ENCODE assay signal across 26 cellular contexts in the genomic region with DNA sequence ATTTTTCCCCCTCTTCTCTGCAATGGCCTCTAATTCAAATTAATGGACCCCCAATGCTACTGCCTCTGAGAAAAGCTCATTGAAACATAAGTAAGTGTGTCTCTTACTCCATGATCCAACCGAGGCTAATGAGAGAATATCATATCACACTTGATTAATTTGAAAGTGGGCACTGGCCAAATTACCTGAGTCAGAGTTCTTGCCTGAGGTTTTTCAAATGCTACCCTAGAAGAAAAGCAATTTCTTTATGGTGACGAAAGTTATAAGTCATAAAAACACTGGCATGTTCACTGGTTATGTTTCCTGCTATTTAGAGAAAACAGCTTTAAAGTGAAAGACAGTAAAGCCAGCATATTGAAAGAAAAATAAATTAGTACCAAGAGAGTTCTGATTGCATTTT.
DNase-seq lines count a peak whose midpoint lies in the region; ATAC-seq, FAIRE-seq and TF ChIP-seq lines count a peak whose summit lies in the region.
"Had no signal": no experiment of that assay in that cellular context is flagged by ENCODE, and none has a peak within 500 bp of the region (broad histone marks: within the 10 kb centered on the region; RNA-seq: fewer than 3 reads in every experiment).

No MANE protein-coding gene starts in this region.

- H2AFZ ChIP-seq in PC-3 (ENCODE audit: low read length), result 0 out of 2 replicates have a peak overlapping the region, but pooled peaks have one; percentile 13
- H2AFZ ChIP-seq: GM23248 had no signal

- TF ChIP-seq CTCF in PC-3 (conservative IDR thresholded peaks at IDR 0.05; ENCODE audit: low read depth, low read length), result no peak
- TF ChIP-seq CTCF in astrocyte of the spinal cord (IDR thresholded peaks at IDR 0.05; ENCODE audit: low read depth, low read length), result no peak
- no peak for TF ChIP-seq CTCF in kidney epithelial cell (IDR thresholded peaks at IDR 0.05; ENCODE audit: insufficient read depth, low read length, poor library complexity, severe bottlenecking)

- intact Hi-C loops in PC-3 (cut with micrococcal nuclease), result loop anchor here (10.0 kb wide), 1 partner anchor 248 kb away; no protein-coding TSS in a partner anchor

- POLR2A ChIA-PET in PC-3 (lab: Charles Lee; ENCODE audit: unreplicated experiment), result no interaction called here

- in situ Hi-C loops in astrocyte of the spinal cord (cut with HindIII; ENCODE audit: low sequenced_read_pairs), result no loop called here

- H3K36me3 ChIP-seq in PC-3 (ENCODE audit: low read depth, low read length) (no peaks in the 10 kb centered on the region), kidney epithelial cell (ENCODE audit: control insufficient read depth, insufficient read depth, low read length) (no peaks in the 10 kb centered on the region)
- H3K36me3 ChIP-seq: esophagus squamous epithelium, neutrophil, thoracic aorta, vagina had no signal

- CTCF ChIA-PET in PC-3 (lab: Charles Lee), result no interaction called here

- H3K9me3 ChIP-seq in PC-3 (ENCODE audit: low read length), result no peaks in the 10 kb centered on the region
- H3K9me3 ChIP-seq: esophagus squamous epithelium, neutrophil, thoracic aorta, vagina had no signal

- H3K27me3 ChIP-seq in PC-3 (ENCODE audit: low read length), result no peaks in the 10 kb centered on the region
- no peaks in the 10 kb centered on the region for H3K27me3 ChIP-seq in kidney epithelial cell (ENCODE audit: control insufficient read depth, insufficient read depth, low read length)
- H3K27me3 ChIP-seq: esophagus squamous epithelium, neutrophil, vagina had no signal

- H4K20me1 ChIP-seq in PC-3 (ENCODE audit: low read length), result no peaks in the 10 kb centered on the region

- no peak for FAIRE-seq in HTR-8/SVneo (lab: Jason Lieb, UNC)
- FAIRE-seq: TTC549 had no signal

- peak; percentile 45; the same call in 1 of the 2 replicates for ATAC-seq in PC-3
- ATAC-seq: activated CD4-positive, alpha-beta T cell treated with anti-CD3 and anti-CD28 coated beads for 36 hours; left colon; T-cell had no signal

- no peaks in the 10 kb centered on the region for H3K9me2 ChIP-seq in PC-3 (replicated peaks; ENCODE audit: low read length)

- H3K27ac ChIP-seq in PC-3 (ENCODE audit: low read length), result peak overlapping the region; percentile 89
- H3K27ac ChIP-seq: C4-2B, esophagus squamous epithelium, GM23248, neutrophil, thoracic aorta, vagina had no signal

- peak overlapping the region; percentile 74 for H3K4me2 ChIP-seq in PC-3 (ENCODE audit: low read length)

- 0 out of 2 replicates have a peak overlapping the region, but pooled peaks have one; percentile 32 for H3K9ac ChIP-seq in PC-3 (ENCODE audit: low read length)
- H3K9ac ChIP-seq: GM23248 had no signal

- no TSS peak for BruUV-seq in PC-3 (replicated peaks; lab: Mats Ljungman, UMichigan)

- DNase-seq in HTR-8/SVneo (ENCODE audit: insufficient read length, low spot score) (peak; percentile 28), PC-3 (peak; percentile 69), astrocyte of the spinal cord (ENCODE audit: low read depth, low spot score) (peak; percentile 89), kidney epithelial cell (ENCODE audit: low read depth) (peak; percentile 31), NCI-H1105 (lab: John Stamatoyannopoulos, UW) (no peak), activated gamma-delta T cell treated with Interleukin-2 at 50 U/mL for 16 hours (no peak), NCI-H345 (lab: John Stamatoyannopoulos, UW) (no peak)
- DNase-seq: activated CD4-positive, alpha-beta T cell treated with anti-CD3 and anti-CD28 coated beads for 36 hours; activated CD8-positive, alpha-beta memory T cell treated with anti-CD3 and anti-CD28 coated beads for 24 hours; activated naive CD4-positive, alpha-beta T cell treated with Interleukin-2 at 50 U/mL for 16 hours; activated T-cell treated with anti-CD3 and anti-CD28 coated beads, Interleukin-2, amount 50 U/mL, for 24 hours; amniotic stem cell; esophagus squamous epithelium; GM23248; HFFc6; left colon; mesenchymal stem cell; NCI-H1694 treated with DMSO at 0.1 percent for 48 hours; stimulated activated CD4-positive, alpha-beta T cell treated with anti-CD3 and anti-CD28 coated beads, Interleukin-2, amount 100 ng/mL, for 48 hours; stimulated activated naive CD4-positive, alpha-beta T cell treated with Interleukin-2 at 50 U/mL for 16 hours; T-cell had no signal

- peaks cover 17% of the 10 kb centered on the region for H3K4me1 ChIP-seq in PC-3 (ENCODE audit: insufficient read depth, low read length)
- H3K4me1 ChIP-seq: esophagus squamous epithelium, vagina had no signal

- H3K79me2 ChIP-seq in PC-3 (ENCODE audit: low read length), result no peaks in the 10 kb centered on the region

- H3F3A ChIP-seq in PC-3 (ENCODE audit: low read length, unreplicated experiment), result no peaks in the 10 kb centered on the region

- H3K4me3 ChIP-seq in PC-3 (ENCODE audit: low read length) (peak overlapping the region; percentile 49; the same call in 1 of the 2 replicates), astrocyte of the spinal cord (ENCODE audit: low read depth, low read length) (no peak overlapping the region), kidney epithelial cell (ENCODE audit: low read depth, low read length) (no peak overlapping the region)
- H3K4me3 ChIP-seq: esophagus squamous epithelium, GM23248, thoracic aorta, vagina had no signal

Comparison
In these comparisons a context has a peak if more than half of its experiments do, and no peak if none do; other contexts are left out.
1. DNase-seq: peak in HTR-8/SVneo (single experiment), PC-3 (single experiment), astrocyte of the spinal cord (single experiment) and kidney epithelial cell (single experiment); none in NCI-H1105 (single experiment), activated gamma-delta T cell treated with Interleukin-2 at 50 U/mL for 16 hours (single experiment) and NCI-H345 (single experiment).